ENCODE assay signal across 8 cellular contexts in the genomic region with DNA sequence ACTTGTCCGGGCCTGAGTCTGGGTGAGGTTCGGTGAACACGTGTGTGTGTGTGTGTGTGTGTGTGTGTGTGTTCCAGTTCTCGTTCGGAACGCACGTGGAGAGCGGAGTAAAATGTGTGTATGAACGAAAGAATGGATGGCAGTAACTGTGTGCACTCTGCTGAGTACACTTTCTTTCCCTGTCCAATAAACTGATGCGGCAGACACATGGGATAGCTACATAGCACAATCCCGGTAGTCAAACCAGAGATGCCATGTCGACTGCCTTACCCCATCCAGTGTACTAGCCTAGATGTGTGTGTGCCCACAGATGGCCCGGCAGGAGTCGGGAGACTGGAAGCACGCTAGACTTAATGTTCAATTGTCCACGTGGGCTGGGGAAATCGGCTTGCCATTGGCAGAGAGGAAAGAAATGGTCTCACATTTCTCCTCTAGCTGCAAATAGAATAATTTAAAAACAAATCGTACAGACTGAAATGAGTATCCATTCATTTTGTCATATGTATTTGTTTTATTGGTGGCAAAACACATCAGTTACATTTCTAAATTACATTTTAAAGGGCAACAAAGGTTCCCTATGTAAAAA. TPM values are rescaled to one million over a fixed set of nuclear protein-coding genes. Genes with fewer than 3 reads are reported as not detected.
DNase-seq lines count a peak whose midpoint lies in the region; ATAC-seq, FAIRE-seq and TF ChIP-seq lines count a peak whose summit lies in the region.

No MANE protein-coding gene starts in this region.

- H3K4me1 ChIP-seq in keratinocyte (ENCODE audit: control insufficient read depth, extremely low read depth, insufficient read depth, low read length) = peaks cover 29% of the 10 kb centered on the region
- H3K4me1 ChIP-seq in spleen = peaks cover 14 to 46% (median 30%) of the 10 kb centered on the region in 6 donors

- H4K20me1 ChIP-seq in keratinocyte (ENCODE audit: control insufficient read depth, extremely low read depth, insufficient read depth, low read length) = no peaks in the 10 kb centered on the region

- peak; percentile 1 for ATAC-seq in HG02623 (IDR thresholded peaks at IDR 0.05; ENCODE audit: unreplicated experiment)

- H3K27ac ChIP-seq in 22Rv1 (peak overlapping the region; percentile 90), keratinocyte (ENCODE audit: control insufficient read depth, insufficient read depth, low read length) (peak overlapping the region; percentile 91), spleen (peak overlapping the region; percentile 73 to 97 (median 90))

- no peak for TF ChIP-seq POLR2A in spleen (IDR thresholded peaks at IDR 0.05)

- dilution Hi-C loops in keratinocyte (cut with MboI; ENCODE audit: extremely low pct_ligation_motif_present, low sequenced_read_pairs) = no loop called here

- WGBS in spleen, 5 donors = 0 to 4% (median 1%) methylated on average over 18 of the region's 18 CpGs

- H3K9me3 ChIP-seq in keratinocyte (ENCODE audit: control insufficient read depth, low read depth, low read length) (no peaks in the 10 kb centered on the region), spleen (no peaks in the 10 kb centered on the region)

- intact Hi-C loops in spleen (cut with DNase I; ENCODE audit: low total_unique reads) = no loop called here

- H3K27me3 ChIP-seq in GM06990 (replicated peaks; ENCODE audit: control insufficient read depth, insufficient read depth, low read length) (no peaks in the 10 kb centered on the region), keratinocyte (ENCODE audit: control insufficient read depth, extremely low read depth, insufficient read depth, low read length) (no peaks in the 10 kb centered on the region), spleen (replicated peaks in 1 of 7) (peaks cover 0 to 8% (median 0%) of the 10 kb centered on the region in 7 donors)

- H3K9ac ChIP-seq in keratinocyte (ENCODE audit: control insufficient read depth, extremely low read depth, insufficient read depth, low read length) = peak overlapping the region; percentile 86

- H2AFZ ChIP-seq in keratinocyte (ENCODE audit: control insufficient read depth, low read length) = peak overlapping the region; percentile 99

- H3K4me2 ChIP-seq in keratinocyte (ENCODE audit: control insufficient read depth, extremely low read depth, insufficient read depth, low read depth, low read length) = peak overlapping the region; percentile 95

- H3K79me2 ChIP-seq in keratinocyte (ENCODE audit: control insufficient read depth, insufficient read depth, low read length) = peaks cover 37% of the 10 kb centered on the region

- no peaks in the 10 kb centered on the region for H3K9me1 ChIP-seq in keratinocyte (ENCODE audit: control insufficient read depth, extremely low read depth, insufficient read depth, low read length)

- H3K36me3 ChIP-seq in GM06990 (ENCODE audit: control insufficient read depth, insufficient read depth, low read length) (no peaks in the 10 kb centered on the region), keratinocyte (ENCODE audit: control insufficient read depth in 2 of 2, extremely low read depth in 1 of 2, insufficient read depth in 2 of 2, low read length in 2 of 2) (no peaks in the 10 kb centered on the region), spleen (no peaks in the 10 kb centered on the region)

- DNase-seq in GM06990 (ENCODE audit: extremely low read depth, insufficient read length) (no peak), NAMALWA (ENCODE audit: low spot score) (peak; percentile 83), SIG-M5 (lab: John Stamatoyannopoulos, UW) (peak; percentile 55), cerebellum (ENCODE audit: low spot score) (peak; percentile 6), keratinocyte (ENCODE audit: low read depth, low spot score) (peak; percentile 46), spleen (peak; percentile 83)

- TF ChIP-seq CTCF in 22Rv1 (IDR thresholded peaks at IDR 0.05) (no peak), GM06990 (IDR thresholded peaks at IDR 0.05; ENCODE audit: insufficient read depth, low read length, poor library complexity, severe bottlenecking) (no peak), keratinocyte (optimal IDR thresholded peaks at IDR 0.05 in 1 of 3, IDR thresholded peaks at IDR 0.05 in 1 of 3, conservative IDR thresholded peaks at IDR 0.05 in 1 of 3; ENCODE audit: extremely low read depth in 1 of 3, insufficient read depth in 2 of 3, low read length in 3 of 3) (no peak), spleen (IDR thresholded peaks at IDR 0.05 in 8 of 11, conservative IDR thresholded peaks at IDR 0.05 in 3 of 11) (no peak)

- FAIRE-seq in keratinocyte (lab: Jason Lieb, UNC) = peak; percentile 72

- peak overlapping the region; percentile 90 for H3K4me3 ChIP-seq in GM06990 (replicated peaks; ENCODE audit: low read depth, low read length)
- H3K4me3 ChIP-seq in keratinocyte (ENCODE audit: control insufficient read depth in 2 of 3, extremely low read depth in 1 of 3, insufficient read depth in 2 of 3, low read depth in 1 of 3, low read length in 3 of 3) = peak overlapping the region; percentile 68 to 91 (median 86)
- peak overlapping the region; percentile 64 to 97 (median 76) for H3K4me3 ChIP-seq in spleen

RNA-seq across cellular contexts. Expression of a gene that starts 0.6 kb away (rescaled TPM):
- 36.6 TPM for total RNA-seq in cerebellum
- 6.5 to 24.8 TPM (median 13.4 TPM) in 3 replicates for polyA plus RNA-seq in keratinocyte
- 45.2 TPM for polyA plus RNA-seq in keratinocyte (2011; ENCODE audit: low read depth)
- polyA plus RNA-seq in keratinocyte (2011; cell fraction: cytosol; rRNA removed) = 8.8 and 9.4 TPM in 2 replicates
- polyA plus RNA-seq in keratinocyte (2011; cell fraction: nucleus; rRNA removed) = 23.1 and 28.8 TPM in 2 replicates
- polyA plus RNA-seq in keratinocyte (2012; ENCODE audit: low replicate concordance) = 6.8 and 26.7 TPM in 2 replicates
- polyA minus RNA-seq in keratinocyte = 7.5 to 17.7 TPM (median 14.8 TPM) in 3 replicates
- 13.2 TPM for polyA minus RNA-seq in keratinocyte (2011; cell fraction: cytosol; rRNA and poly(A)+ RNA removed)
- polyA minus RNA-seq in keratinocyte (2011; cell fraction: nucleus; rRNA and poly(A)+ RNA removed) = 13.8 and 27.1 TPM in 2 replicates
- total RNA-seq in spleen = 10 to 100 TPM; 19.7 to 44.8 (median 33.7) TPM
- polyA plus RNA-seq in spleen = 1 to 10 TPM; 5.5 to 8.1 (median 5.9) TPM
